ENCODE assay signal across 23 cellular contexts in the genomic region with DNA sequence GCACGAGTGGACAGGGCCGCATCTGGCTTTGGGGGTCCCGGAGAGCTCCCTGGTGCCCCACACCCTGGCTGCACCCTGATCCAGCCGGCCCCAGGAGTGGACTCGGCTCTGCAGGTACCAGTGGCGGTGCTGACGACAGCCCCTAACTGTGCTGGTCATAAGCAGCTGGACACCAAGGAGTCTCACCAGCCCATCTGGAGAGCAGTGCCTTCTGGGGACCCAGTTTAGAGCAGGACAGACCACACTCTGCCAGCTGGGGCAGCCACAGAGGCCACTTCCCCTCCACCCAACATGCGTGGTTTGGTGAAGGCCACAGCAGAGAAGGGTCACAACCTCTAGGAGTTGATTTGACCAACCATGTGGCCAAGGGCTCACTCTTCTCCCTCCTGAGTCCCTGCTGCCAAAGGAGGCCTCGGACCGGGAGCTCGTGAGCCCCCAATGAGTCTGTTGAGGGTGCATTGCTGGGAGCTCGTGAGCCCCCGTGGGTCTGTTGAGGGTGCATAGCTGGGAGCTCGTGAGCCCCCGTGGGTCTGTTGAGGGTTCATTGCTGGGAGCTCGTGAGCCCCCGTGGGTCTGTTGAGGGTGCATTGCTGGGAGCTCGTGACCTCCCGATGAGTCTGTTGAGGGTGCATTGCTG. TPM values are rescaled to one million over a fixed set of nuclear protein-coding genes. Genes with fewer than 3 reads are reported as not detected.
A peak's percentile ranks its signal among the peaks of the same experiment; 100 is the strongest.
DNase-seq lines count a peak whose midpoint lies in the region; ATAC-seq and TF ChIP-seq lines count a peak whose summit lies in the region.
"Had no signal": no experiment of that assay in that cellular context is flagged by ENCODE, and none has a peak within 500 bp of the region (broad histone marks: within the 10 kb centered on the region; RNA-seq: fewer than 3 reads in every experiment).

No MANE protein-coding gene starts in this region.

- no peak overlapping the region for H3K9ac ChIP-seq in endodermal cell (ENCODE audit: extremely low read depth, low read length, poor library complexity, severe bottlenecking)

- TF ChIP-seq POLR2A in upper lobe of left lung (IDR thresholded peaks at IDR 0.05), result no peak

- no peak overlapping the region for H3K27ac Mint-ChIP-seq in activated naive CD8-positive, alpha-beta T cell treated with anti-CD3 and anti-CD28 coated beads, Interleukin-2, amount 10 ng/mL, durations not matched to agents 7 days and 5 days
- H3K27ac Mint-ChIP-seq in activated naive CD8-positive, alpha-beta T cell treated with anti-CD3 and anti-CD28 coated beads for 36 hours, result no peak overlapping the region
- no peak overlapping the region for H3K27ac Mint-ChIP-seq in endodermal cell
- H3K27ac Mint-ChIP-seq: CD8-positive, alpha-beta memory T cell had no signal

- H3K27ac ChIP-seq in endodermal cell (ENCODE audit: low read depth, low read length) (no peak overlapping the region), upper lobe of left lung (peak overlapping the region; percentile 84 to 97 (median 90))
- H3K27ac ChIP-seq: HL-60, pancreas, PC-9, SK-N-MC had no signal

- no peaks in the 10 kb centered on the region for H3K9me3 Mint-ChIP-seq in activated naive CD8-positive, alpha-beta T cell treated with anti-CD3 and anti-CD28 coated beads, Interleukin-2, amount 10 ng/mL, durations not matched to agents 7 days and 5 days
- no peaks in the 10 kb centered on the region for H3K9me3 Mint-ChIP-seq in activated naive CD8-positive, alpha-beta T cell treated with anti-CD3 and anti-CD28 coated beads for 36 hours
- no peaks in the 10 kb centered on the region for H3K9me3 Mint-ChIP-seq in endodermal cell
- H3K9me3 Mint-ChIP-seq: CD8-positive, alpha-beta memory T cell had no signal

- TF ChIP-seq CTCF in endodermal cell (conservative IDR thresholded peaks at IDR 0.05) (no peak), upper lobe of left lung (IDR thresholded peaks at IDR 0.05) (no peak)

- H3K27me3 ChIP-seq in endodermal cell (ENCODE audit: control insufficient read depth, insufficient read depth, low read length, poor library complexity, severe bottlenecking) (peaks cover 19% of the 10 kb centered on the region), upper lobe of left lung (no peaks in the 10 kb centered on the region), H7 (ENCODE audit: control insufficient read depth, insufficient read depth, low read length) (peaks cover 6% of the 10 kb centered on the region; the same call in 1 of the 2 replicates)
- H3K27me3 ChIP-seq: pancreas had no signal

- H3K4me1 Mint-ChIP-seq in activated naive CD8-positive, alpha-beta T cell treated with anti-CD3 and anti-CD28 coated beads, Interleukin-2, amount 10 ng/mL, durations not matched to agents 7 days and 5 days, result no peaks in the 10 kb centered on the region
- H3K4me1 Mint-ChIP-seq in activated naive CD8-positive, alpha-beta T cell treated with anti-CD3 and anti-CD28 coated beads for 36 hours, result no peaks in the 10 kb centered on the region
- H3K4me1 Mint-ChIP-seq in endodermal cell, result peaks cover 10% of the 10 kb centered on the region
- H3K4me1 Mint-ChIP-seq: CD8-positive, alpha-beta memory T cell had no signal

- H3K36me3 ChIP-seq in endodermal cell (ENCODE audit: control insufficient read depth, insufficient read depth, low read length) (no peaks in the 10 kb centered on the region), upper lobe of left lung (no peaks in the 10 kb centered on the region), H7 (replicated peaks; ENCODE audit: control insufficient read depth, insufficient read depth, low read length) (no peaks in the 10 kb centered on the region)
- H3K36me3 ChIP-seq: esophagus squamous epithelium, HAP-1, pancreas had no signal

- H3K4me3 Mint-ChIP-seq in activated naive CD8-positive, alpha-beta T cell treated with anti-CD3 and anti-CD28 coated beads, Interleukin-2, amount 10 ng/mL, durations not matched to agents 7 days and 5 days, result no peak overlapping the region
- H3K4me3 Mint-ChIP-seq in activated naive CD8-positive, alpha-beta T cell treated with anti-CD3 and anti-CD28 coated beads for 36 hours, result no peak overlapping the region
- no peak overlapping the region for H3K4me3 Mint-ChIP-seq in endodermal cell
- H3K4me3 Mint-ChIP-seq: CD8-positive, alpha-beta memory T cell had no signal

- no peak for TF ChIP-seq EP300 in upper lobe of left lung (IDR thresholded peaks at IDR 0.05)

- H3K36me3 Mint-ChIP-seq in activated naive CD8-positive, alpha-beta T cell treated with anti-CD3 and anti-CD28 coated beads, Interleukin-2, amount 10 ng/mL, durations not matched to agents 7 days and 5 days, result no peaks in the 10 kb centered on the region
- no peaks in the 10 kb centered on the region for H3K36me3 Mint-ChIP-seq in activated naive CD8-positive, alpha-beta T cell treated with anti-CD3 and anti-CD28 coated beads for 36 hours
- H3K36me3 Mint-ChIP-seq in endodermal cell (ENCODE audit: low read depth), result no peaks in the 10 kb centered on the region
- H3K36me3 Mint-ChIP-seq: CD8-positive, alpha-beta memory T cell had no signal

- no peak overlapping the region for H3K4me3 ChIP-seq in endodermal cell (ENCODE audit: low read length)
- no peak overlapping the region for H3K4me3 ChIP-seq in upper lobe of left lung
- H3K4me3 ChIP-seq in H7 (ENCODE audit: insufficient read depth, low read depth, low read length), result no peak overlapping the region
- H3K4me3 ChIP-seq: esophagus squamous epithelium, HAP-1, pancreas, PC-9, SK-N-MC had no signal

- H3K4me1 ChIP-seq in endodermal cell (ENCODE audit: control insufficient read depth, insufficient read depth, low read length) (peaks cover 16% of the 10 kb centered on the region), upper lobe of left lung (peaks cover 48 to 51% (median 48%) of the 10 kb centered on the region in 4 donors)

- POLR2A ChIA-PET in activated naive CD8-positive, alpha-beta T cell treated with anti-CD3 and anti-CD28 coated beads, Interleukin-2, amount 10 ng/mL, durations not matched to agents 7 days and 5 days (lab: Charles Lee), result no interaction called here

- WGBS in endodermal cell (ENCODE audit: insufficient coverage in 1 of 2, insufficient read length in 1 of 2), 2 experiments, result 92 to 93% methylated on average over 18 to 19 of the region's 19 CpGs
- 91 to 93% methylated on average over 8 to 19 of the region's 19 CpGs for WGBS in upper lobe of left lung, 2 donors

- H3K9me3 ChIP-seq in endodermal cell (ENCODE audit: control insufficient read depth, low read length) (no peaks in the 10 kb centered on the region), upper lobe of left lung (no peaks in the 10 kb centered on the region)
- H3K9me3 ChIP-seq: esophagus squamous epithelium, HAP-1, pancreas had no signal

- H3K27me3 Mint-ChIP-seq in activated naive CD8-positive, alpha-beta T cell treated with anti-CD3 and anti-CD28 coated beads, Interleukin-2, amount 10 ng/mL, durations not matched to agents 7 days and 5 days, result peaks cover 8% of the 10 kb centered on the region
- peaks cover 13% of the 10 kb centered on the region for H3K27me3 Mint-ChIP-seq in activated naive CD8-positive, alpha-beta T cell treated with anti-CD3 and anti-CD28 coated beads for 36 hours
- H3K27me3 Mint-ChIP-seq in endodermal cell (ENCODE audit: insufficient read depth), result peaks cover 49% of the 10 kb centered on the region

- ATAC-seq in activated naive CD8-positive, alpha-beta T cell treated with anti-CD3 and anti-CD28 coated beads, Interleukin-2, amount 10 ng/mL, durations not matched to agents 7 days and 5 days (ENCODE audit: low read depth), result no peak
- no peak for ATAC-seq in upper lobe of left lung (ENCODE audit: low FRiP score in 2 of 2)
- ATAC-seq: pancreas had no signal

- peak; percentile 25 for DNase-seq in activated naive CD8-positive, alpha-beta T cell treated with anti-CD3 and anti-CD28 coated beads, Interleukin-2, amount 10 ng/mL, durations not matched to agents 7 days and 5 days
- no peak for DNase-seq in activated naive CD8-positive, alpha-beta T cell treated with anti-CD3 and anti-CD28 coated beads for 36 hours
- DNase-seq in endodermal cell (peak; percentile 36), myocyte (ENCODE audit: low read depth) (peak; percentile 72), upper lobe of left lung (peak; percentile 16 to 70), DMS53 (lab: John Stamatoyannopoulos, UW) (no peak), H7 (no peak), globus pallidus (ENCODE audit: low spot score) (no peak)
- DNase-seq: activated CD4-positive, alpha-beta T cell treated with anti-CD3 and anti-CD28 coated beads, Interleukin-2, amount 50 U/mL, for 1 hour; CD8-positive, alpha-beta memory T cell; central memory CD4-positive, alpha-beta T cell; esophagus squamous epithelium; KG1; kidney glomerular epithelial cell; NCI-H1105; NCI-H748 treated with DMSO at 0.1 percent for 48 hours; PC-9; stimulated activated naive CD4-positive, alpha-beta T cell treated with Interleukin-2 at 50 U/mL for 16 hours; T1000 had no signal

RNA-seq across cellular contexts. Expression of a gene that starts 16.0 kb away (rescaled TPM):
- 10 to 100 TPM; 14.1 to 15.7 TPM for total RNA-seq in activated naive CD8-positive, alpha-beta T cell treated with anti-CD3 and anti-CD28 coated beads, Interleukin-2, amount 10 ng/mL, durations not matched to agents 7 days and 5 days
- 1 to 10 TPM; 6.1 to 7.4 TPM for total RNA-seq in activated naive CD8-positive, alpha-beta T cell treated with anti-CD3 and anti-CD28 coated beads for 36 hours
- total RNA-seq in endodermal cell, result 10 to 100 TPM; 20.7 to 26.7 TPM
- 21.7 TPM for polyA plus RNA-seq in endodermal cell (2013, experiment 1 of 2)
- polyA plus RNA-seq in endodermal cell (2013, experiment 2 of 2), result 20.9 TPM
- total RNA-seq in myocyte, result 15.8 and 48.6 TPM in 2 replicates
- polyA plus RNA-seq in myocyte (2012), result 11.0 TPM
- 10 to 100 TPM; 28.6 to 81.7 (median 44.8) TPM for total RNA-seq in upper lobe of left lung
- total RNA-seq in H7 (2014; rRNA removed; shearing (Covaris generic)), result 21.0 and 29.2 TPM in 2 replicates

Comparison
In these comparisons a context has a peak if more than half of its experiments do, and no peak if none do; other contexts are left out.
1. DNase-seq: peak in activated naive CD8-positive, alpha-beta T cell treated with anti-CD3 and anti-CD28 coated beads, Interleukin-2, amount 10 ng/mL, durations not matched to agents 7 days and 5 days (single experiment), endodermal cell (single experiment), myocyte (single experiment) and upper lobe of left lung (2 of 2); none in activated naive CD8-positive, alpha-beta T cell treated with anti-CD3 and anti-CD28 coated beads for 36 hours (single experiment), DMS53 (single experiment), H7 (single experiment) and globus pallidus (single experiment).